Comparison of ENCODE assay signal across 17 cellular contexts in genomic region chr19:18769989-18770528, GRCh38. TPM values are rescaled to one million over a fixed set of nuclear protein-coding genes. Genes with fewer than 3 reads are reported as not detected.
DNase-seq lines count a peak whose midpoint lies in the region; ATAC-seq and TF ChIP-seq lines count a peak whose summit lies in the region.
"Had no signal": no experiment of that assay in that cellular context is flagged by ENCODE, and none has a peak within 500 bp of the region (broad histone marks: within the 10 kb centered on the region; RNA-seq: fewer than 3 reads in every experiment).

No MANE protein-coding gene starts in this region.

- H3K4me1 Mint-ChIP-seq in activated CD4-positive, alpha-beta T cell treated with anti-CD3 and anti-CD28 coated beads, Interleukin-2, amount 10 ng/mL, durations not matched to agents 7 days and 5 days = no peaks in the 10 kb centered on the region

- H3K27me3 ChIP-seq in suprapubic skin = no peaks in the 10 kb centered on the region

- peak overlapping the region; percentile 57 for H3K27ac Mint-ChIP-seq in activated CD4-positive, alpha-beta T cell treated with anti-CD3 and anti-CD28 coated beads, Interleukin-2, amount 10 ng/mL, durations not matched to agents 7 days and 5 days
- H3K27ac Mint-ChIP-seq: CD4-positive, alpha-beta T cell had no signal

- no peak overlapping the region for H3K4me3 Mint-ChIP-seq in activated CD4-positive, alpha-beta T cell treated with anti-CD3 and anti-CD28 coated beads, Interleukin-2, amount 10 ng/mL, durations not matched to agents 7 days and 5 days
- H3K4me3 Mint-ChIP-seq: CD4-positive, alpha-beta T cell had no signal

- no peak for TF ChIP-seq EP300 in suprapubic skin (IDR thresholded peaks at IDR 0.05)

- POLR2A ChIA-PET in activated CD4-positive, alpha-beta T cell treated with anti-CD3 and anti-CD28 coated beads, Interleukin-2, amount 10 ng/mL, durations not matched to agents 7 days and 5 days (lab: Charles Lee) = no interaction called here
- POLR2A ChIA-PET in RWPE1 (lab: Yijun Ruan, JAX; ENCODE audit: low non-redundant PET) = no interaction called here

- H3K4me3 ChIP-seq in epithelial cell of proximal tubule (ENCODE audit: low read depth, low read length) = no peak overlapping the region
- no peak overlapping the region for H3K4me3 ChIP-seq in suprapubic skin
- H3K4me3 ChIP-seq: HAP-1 had no signal

- ATAC-seq in GM18870 (IDR thresholded peaks at IDR 0.05; ENCODE audit: unreplicated experiment) = no peak

- H3K27me3 Mint-ChIP-seq in activated CD4-positive, alpha-beta T cell treated with anti-CD3 and anti-CD28 coated beads, Interleukin-2, amount 10 ng/mL, durations not matched to agents 7 days and 5 days = no peaks in the 10 kb centered on the region
- H3K27me3 Mint-ChIP-seq: CD4-positive, alpha-beta T cell had no signal

- peaks cover 8% of the 10 kb centered on the region for H3K4me1 ChIP-seq in suprapubic skin
- H3K4me1 ChIP-seq: Caco-2, HAP-1 had no signal

- TF ChIP-seq CTCF in RWPE1 (conservative IDR thresholded peaks at IDR 0.05; ENCODE audit: low read depth) (no peak), epithelial cell of proximal tubule (conservative IDR thresholded peaks at IDR 0.05; ENCODE audit: low read depth, low read length) (peak; percentile 8), suprapubic skin (IDR thresholded peaks at IDR 0.05) (no peak)

- CTCF ChIA-PET in activated CD4-positive, alpha-beta T cell treated with anti-CD3 and anti-CD28 coated beads, Interleukin-2, amount 10 ng/mL, durations not matched to agents 7 days and 5 days (lab: Charles Lee) = no interaction called here
- CTCF ChIA-PET in RWPE1 (lab: Yijun Ruan, JAX) = no interaction called here

- no peak for DNase-seq in activated CD4-positive, alpha-beta T cell treated with anti-CD3 and anti-CD28 coated beads, Interleukin-2, amount 10 ng/mL, durations not matched to agents 7 days and 5 days
- no peak for DNase-seq in activated CD4-positive, alpha-beta T cell treated with anti-CD3 and anti-CD28 coated beads for 1 hour
- DNase-seq in RWPE1 (ENCODE audit: low spot score) (no peak), epithelial cell of proximal tubule (ENCODE audit: low read depth) (no peak), D341Med (ENCODE audit: low spot score) (no peak), suprapubic skin (ENCODE audit: low spot score in 2 of 2) (no peak)
- DNase-seq: Caco-2; CD4-positive, alpha-beta T cell; KG1; NCI-H1048; NCI-H1436 treated with DMSO at 0.1 percent for 48 hours; NCI-H446 treated with DMSO at 0.1 percent for 48 hours; NK-92 treated with Interleukin-12 subunit alpha and Interleukin-12 subunit beta, amount 100 ng/mL, for 24 hours; Right ventricle myocardium superior had no signal

- H3K36me3 ChIP-seq in suprapubic skin = no peaks in the 10 kb centered on the region
- H3K36me3 ChIP-seq: HAP-1 had no signal

- no peaks in the 10 kb centered on the region for H3K9me3 ChIP-seq in suprapubic skin
- H3K9me3 ChIP-seq: Caco-2, HAP-1 had no signal

- peak overlapping the region; percentile 58 for H3K27ac ChIP-seq in RWPE1
- H3K27ac ChIP-seq in suprapubic skin = no peak overlapping the region

- no peak for TF ChIP-seq POLR2A in suprapubic skin (IDR thresholded peaks at IDR 0.05)

- no peaks in the 10 kb centered on the region for H3K9me3 Mint-ChIP-seq in activated CD4-positive, alpha-beta T cell treated with anti-CD3 and anti-CD28 coated beads, Interleukin-2, amount 10 ng/mL, durations not matched to agents 7 days and 5 days
- H3K9me3 Mint-ChIP-seq: CD4-positive, alpha-beta T cell had no signal

- no peaks in the 10 kb centered on the region for H3K36me3 Mint-ChIP-seq in activated CD4-positive, alpha-beta T cell treated with anti-CD3 and anti-CD28 coated beads, Interleukin-2, amount 10 ng/mL, durations not matched to agents 7 days and 5 days (ENCODE audit: low read depth)

- 97% methylated on average over 9 of the region's 15 CpGs for WGBS in suprapubic skin

RNA-seq across cellular contexts. Expression of gene COMP, which starts 21.0 kb away (rescaled TPM):
- total RNA-seq in activated CD4-positive, alpha-beta T cell treated with anti-CD3 and anti-CD28 coated beads, Interleukin-2, amount 10 ng/mL, durations not matched to agents 7 days and 5 days = not detected
- not detected in 2 replicates for total RNA-seq in epithelial cell of proximal tubule
- total RNA-seq in suprapubic skin = 1 to 10 TPM; 5.1 to 9.1 (median 6.9) TPM
- total RNA-seq: CD4-positive, alpha-beta T cell; OCI-LY7; Right ventricle myocardium superior had no signal
